In genomic region chr11:2412323-2412722, GRCh38 we compare ENCODE assay signal across 29 cellular contexts. TPM values are rescaled to one million over a fixed set of nuclear protein-coding genes. Genes with fewer than 3 reads are reported as not detected.
DNase-seq lines count a peak whose midpoint lies in the region; TF ChIP-seq lines count a peak whose summit lies in the region.
"Had no signal": no experiment of that assay in that cellular context is flagged by ENCODE, and none has a peak within 500 bp of the region (broad histone marks: within the 10 kb centered on the region; RNA-seq: fewer than 3 reads in every experiment).

No MANE protein-coding gene starts in this region.

- H3K79me1 ChIP-seq in mesenchymal stem cell (replicated peaks; ENCODE audit: low read length, poor library complexity, severe bottlenecking) = no peaks in the 10 kb centered on the region
- no peaks in the 10 kb centered on the region for H3K79me1 ChIP-seq in neuronal stem cell (ENCODE audit: low read depth, low read length)

- TF ChIP-seq POLR2A in testis (IDR thresholded peaks at IDR 0.05) = no peak

- no peak overlapping the region for H3K23ac ChIP-seq in mesenchymal stem cell (ENCODE audit: low read length in 2 of 2)
- H3K23ac ChIP-seq in neuronal stem cell (ENCODE audit: low read depth, low read length, poor library complexity) = no peak overlapping the region

- no peak overlapping the region for H2BK5ac ChIP-seq in mesenchymal stem cell (ENCODE audit: low read depth, low read length, poor library complexity, severe bottlenecking)
- no peak overlapping the region for H2BK5ac ChIP-seq in neuronal stem cell (ENCODE audit: low read length)

- H2BK15ac ChIP-seq in mesenchymal stem cell (ENCODE audit: low read depth, poor library complexity, severe bottlenecking) = no peak overlapping the region
- H2BK15ac ChIP-seq in neuronal stem cell (ENCODE audit: low read length) = peak overlapping the region; percentile 98

- H4K8ac ChIP-seq in mesenchymal stem cell (ENCODE audit: low read length) = no peak overlapping the region
- H4K8ac ChIP-seq in neuronal stem cell (ENCODE audit: low read depth, low read length) = no peak overlapping the region

- no peak overlapping the region for H2AK5ac ChIP-seq in mesenchymal stem cell (ENCODE audit: low read length, severe bottlenecking)
- H2AK5ac ChIP-seq in neuronal stem cell (ENCODE audit: low read depth, low read length) = peak overlapping the region; percentile 96

- peaks cover 45% of the 10 kb centered on the region for H3K4me1 Mint-ChIP-seq in mesothelial cell of epicardium
- no peaks in the 10 kb centered on the region for H3K4me1 Mint-ChIP-seq in neural crest cell
- H3K4me1 Mint-ChIP-seq: CD14-positive monocyte; CD4-positive, alpha-beta memory T cell; CD4-positive, CD25-positive, alpha-beta regulatory T cell; CD8-positive, alpha-beta memory T cell had no signal

- H3K18ac ChIP-seq in mesenchymal stem cell (ENCODE audit: low read depth in 1 of 2, low read length in 2 of 2) (no peak overlapping the region), neuronal stem cell (ENCODE audit: low read length) (no peak overlapping the region)

- H2BK120ac ChIP-seq in mesenchymal stem cell (ENCODE audit: low read depth, low read length) (no peak overlapping the region), neuronal stem cell (ENCODE audit: low read depth, low read length) (no peak overlapping the region)

- DNase-seq in mesenchymal stem cell = no peak
- no peak for DNase-seq in mesothelial cell of epicardium (ENCODE audit: low spot score in 2 of 2, unreplicated experiment in 2 of 2)
- no peak for DNase-seq in neural crest cell (ENCODE audit: low read depth, low spot score)
- no peak for DNase-seq in neuronal stem cell (ENCODE audit: low spot score)
- DNase-seq in testis = no peak
- no peak for DNase-seq in cardiac septum (ENCODE audit: low spot score)
- no peak for DNase-seq in NCI-H1930 (lab: John Stamatoyannopoulos, UW)
- DNase-seq: 8988T; ACHN; BE2C; C1 segment of cervical spinal cord; CD4-positive, alpha-beta memory T cell; CD4-positive, CD25-positive, alpha-beta regulatory T cell; CD8-positive, alpha-beta memory T cell; COR-L47; DMS 273 treated with DMSO at 0.1 percent for 48 hours; DMS153; DMS53; DMS79; DND-41; EL; GDM1 had no signal

- H2AFZ ChIP-seq in mesenchymal stem cell (ENCODE audit: low read depth, low read length) (no peak overlapping the region), neuronal stem cell (ENCODE audit: low read length) (no peak overlapping the region)

- intact Hi-C loops in testis (cut with DNase I; ENCODE audit: low total_unique reads) (loop anchor here (5.0 kb wide), 1 partner anchor 220 kb away; no protein-coding TSS in a partner anchor), cardiac septum (cut with DNase I) (no loop called here)

- H3K9me3 Mint-ChIP-seq in mesothelial cell of epicardium (no peaks in the 10 kb centered on the region), neural crest cell (no peaks in the 10 kb centered on the region)
- H3K9me3 Mint-ChIP-seq: CD14-positive monocyte; CD4-positive, alpha-beta memory T cell; CD4-positive, CD25-positive, alpha-beta regulatory T cell; CD8-positive, alpha-beta memory T cell had no signal

- H4K91ac ChIP-seq in mesenchymal stem cell (ENCODE audit: low read length) (peak overlapping the region; percentile 76), neuronal stem cell (ENCODE audit: low read depth, low read length, poor library complexity) (no peak overlapping the region)

- 80% methylated on average over 6 of the region's 6 CpGs for WGBS in mesenchymal stem cell
- no CpG with 5 or more reads among the region's 6 CpGs for WGBS in neuronal stem cell (ENCODE audit: extremely low coverage in 2 of 2, insufficient read length in 2 of 2, insufficient replicate concordance in 1 of 2), 2 donors
- WGBS in testis, 2 donors = 89 to 90% methylated on average over 4 to 6 of the region's 6 CpGs

- no peak for TF ChIP-seq CTCF in mesothelial cell of epicardium (IDR thresholded peaks at IDR 0.05; ENCODE audit: unreplicated experiment)
- TF ChIP-seq CTCF in neural crest cell (conservative IDR thresholded peaks at IDR 0.05) = no peak
- no peak for TF ChIP-seq CTCF in testis (IDR thresholded peaks at IDR 0.05)

- H3K36me3 Mint-ChIP-seq in mesothelial cell of epicardium (no peaks in the 10 kb centered on the region), neural crest cell (ENCODE audit: low read depth) (no peaks in the 10 kb centered on the region)
- H3K36me3 Mint-ChIP-seq: CD14-positive monocyte; CD4-positive, alpha-beta memory T cell; CD4-positive, CD25-positive, alpha-beta regulatory T cell; CD8-positive, alpha-beta memory T cell had no signal

- no peaks in the 10 kb centered on the region for H3K4me1 ChIP-seq in mesenchymal stem cell (ENCODE audit: control insufficient read depth, insufficient read depth, low read depth, low read length)
- peaks cover 0 to 9% of the 10 kb centered on the region in 2 donors for H3K4me1 ChIP-seq in neuronal stem cell (ENCODE audit: control insufficient read depth in 2 of 2, insufficient read depth in 1 of 2, low read depth in 1 of 2, low read length in 2 of 2)
- no peaks in the 10 kb centered on the region for H3K4me1 ChIP-seq in testis

- H2BK12ac ChIP-seq in mesenchymal stem cell (ENCODE audit: low read length in 2 of 2) (no peak overlapping the region), neuronal stem cell (ENCODE audit: low read length) (no peak overlapping the region)

- H3K4ac ChIP-seq in mesenchymal stem cell (ENCODE audit: low read depth in 1 of 2, low read length in 2 of 2) (no peak overlapping the region), neuronal stem cell (ENCODE audit: low read length) (no peak overlapping the region)

- no peaks in the 10 kb centered on the region for H3K27me3 Mint-ChIP-seq in mesothelial cell of epicardium (ENCODE audit: low read depth)
- no peaks in the 10 kb centered on the region for H3K27me3 Mint-ChIP-seq in neural crest cell (ENCODE audit: low read depth)
- H3K27me3 Mint-ChIP-seq: CD4-positive, alpha-beta memory T cell; CD4-positive, CD25-positive, alpha-beta regulatory T cell; CD8-positive, alpha-beta memory T cell had no signal

- H3K36me3 ChIP-seq in mesenchymal stem cell (ENCODE audit: control insufficient read depth in 1 of 2, insufficient read depth in 2 of 2, low read depth in 1 of 2, low read length in 2 of 2) = no peaks in the 10 kb centered on the region
- no peaks in the 10 kb centered on the region for H3K36me3 ChIP-seq in neuronal stem cell (replicated peaks in 1 of 2; ENCODE audit: control insufficient read depth in 2 of 2, insufficient read depth in 2 of 2, low read length in 2 of 2)
- H3K36me3 ChIP-seq in testis (ENCODE audit: low read depth, missing control alignments) = no peaks in the 10 kb centered on the region
- H3K36me3 ChIP-seq: BE2C, BLaER1 had no signal

- H3K27ac Mint-ChIP-seq in mesothelial cell of epicardium (peak overlapping the region; percentile 71), neural crest cell (ENCODE audit: unreplicated experiment) (peak overlapping the region; percentile 12)
- H3K27ac Mint-ChIP-seq: CD14-positive monocyte; CD4-positive, CD25-positive, alpha-beta regulatory T cell; CD8-positive, alpha-beta memory T cell had no signal

- H3K4me3 Mint-ChIP-seq in mesothelial cell of epicardium = no peak overlapping the region
- H3K4me3 Mint-ChIP-seq in neural crest cell = no peak overlapping the region
- H3K4me3 Mint-ChIP-seq: CD4-positive, alpha-beta memory T cell; CD4-positive, CD25-positive, alpha-beta regulatory T cell; CD8-positive, alpha-beta memory T cell had no signal

- H3K9me3 ChIP-seq in mesenchymal stem cell (ENCODE audit: control insufficient read depth, low read length) (no peaks in the 10 kb centered on the region), neuronal stem cell (replicated peaks in 1 of 2; ENCODE audit: control insufficient read depth in 2 of 2, insufficient read depth in 1 of 2, low read depth in 1 of 2, low read length in 2 of 2) (no peaks in the 10 kb centered on the region), testis (no peaks in the 10 kb centered on the region)
- H3K9me3 ChIP-seq: BE2C, BLaER1 had no signal

- H3K4me2 ChIP-seq in mesenchymal stem cell (ENCODE audit: low read length, poor library complexity, severe bottlenecking) (no peak overlapping the region), neuronal stem cell (ENCODE audit: insufficient read depth, low read length, poor library complexity, severe bottlenecking) (no peak overlapping the region)
- H3K4me2 ChIP-seq: BLaER1 had no signal

- H3K4me3 ChIP-seq in mesenchymal stem cell (ENCODE audit: insufficient read depth in 1 of 2, low read depth in 1 of 2, low read length in 2 of 2) = no peak overlapping the region
- H3K4me3 ChIP-seq in neuronal stem cell (ENCODE audit: low read length in 2 of 2) = no peak overlapping the region
- no peak overlapping the region for H3K4me3 ChIP-seq in testis
- H3K4me3 ChIP-seq: BLaER1, GM12878 had no signal

- H3K9ac ChIP-seq in mesenchymal stem cell (ENCODE audit: low read length) (no peak overlapping the region), neuronal stem cell (ENCODE audit: low read depth, low read length, poor library complexity) (no peak overlapping the region)
- H3K9ac ChIP-seq: BLaER1 had no signal

- H3K27ac ChIP-seq in mesenchymal stem cell (ENCODE audit: low read length, poor library complexity, severe bottlenecking) (no peak overlapping the region), neuronal stem cell (replicated peaks; ENCODE audit: low read length) (no peak overlapping the region), testis (no peak overlapping the region)
- H3K27ac ChIP-seq: BLaER1 had no signal

- peaks cover 38 to 48% of the 10 kb centered on the region in 2 experiments for H3K27me3 ChIP-seq in mesenchymal stem cell (ENCODE audit: control insufficient read depth in 1 of 2, insufficient read depth in 1 of 2, low read length in 2 of 2)
- H3K27me3 ChIP-seq in neuronal stem cell (ENCODE audit: control insufficient read depth in 3 of 3, insufficient read depth in 3 of 3, low read depth in 1 of 3, low read length in 3 of 3) = no peaks in the 10 kb centered on the region
- H3K27me3 ChIP-seq in testis = no peaks in the 10 kb centered on the region
- H3K27me3 ChIP-seq: BE2C had no signal

- no peak overlapping the region for H3K14ac ChIP-seq in mesenchymal stem cell (ENCODE audit: low read length in 2 of 2)
- no peak overlapping the region for H3K14ac ChIP-seq in neuronal stem cell (ENCODE audit: low read length)

RNA-seq across cellular contexts. Expression of gene TSSC4, which starts 11.8 kb away (rescaled TPM):
- polyA plus RNA-seq in mesenchymal stem cell (2013, experiment 1 of 2) = 69.3 TPM
- polyA plus RNA-seq in mesenchymal stem cell (2013, experiment 2 of 2) = 73.7 TPM
- total RNA-seq in mesothelial cell of epicardium = 79.3 to 84.7 TPM (median 82.2 TPM) in 3 replicates
- total RNA-seq in neural crest cell = 48.8 and 60.1 TPM in 2 replicates
- polyA plus RNA-seq in neuronal stem cell (2013, experiment 1 of 2) = 50.8 TPM
- 54.1 TPM for polyA plus RNA-seq in neuronal stem cell (2013, experiment 2 of 2)
- total RNA-seq in testis = 10 to 100 TPM; 87.4 to 95.5 TPM
- 133 TPM for polyA plus RNA-seq in testis (ENCODE audit: insufficient read depth, low read depth, low replicate concordance)
- 36.2 TPM for total RNA-seq in cardiac septum

RNA-seq across cellular contexts. Expression of gene TRPM5, which starts 32.0 kb away (rescaled TPM):
- not detected for polyA plus RNA-seq in mesenchymal stem cell (2013, experiment 1 of 2)
- polyA plus RNA-seq in mesenchymal stem cell (2013, experiment 2 of 2) = not detected
- total RNA-seq in mesothelial cell of epicardium (6.9 to 7.7 TPM (median 7.2 TPM) in 3 replicates), neural crest cell (0.09 TPM in 2 replicates), testis (1 to 10 TPM in 1 of 2 donors, under 1 TPM in 1; 0.94 to 1.1 TPM), cardiac septum (not detected)
- polyA plus RNA-seq in neuronal stem cell (2013, experiment 1 of 2) = 0.01 TPM
- polyA plus RNA-seq in neuronal stem cell (2013, experiment 2 of 2) = 0.01 TPM
- 0.46 TPM for polyA plus RNA-seq in testis (ENCODE audit: insufficient read depth, low read depth, low replicate concordance)
- total RNA-seq: A673; CD8-positive, alpha-beta memory T cell; G401; GM12878 had no signal
- polyA plus RNA-seq: AG04450; CD14-positive monocyte; CD4-positive, alpha-beta memory T cell; CD4-positive, CD25-positive, alpha-beta regulatory T cell; CD8-positive, alpha-beta memory T cell; GM12878 had no signal

RNA-seq across cellular contexts. Expression of gene KCNQ1, which starts 32.5 kb away (rescaled TPM):
- polyA plus RNA-seq in mesenchymal stem cell (2013, experiment 1 of 2) = 0.03 TPM
- polyA plus RNA-seq in mesenchymal stem cell (2013, experiment 2 of 2) = 0.03 TPM
- total RNA-seq in mesothelial cell of epicardium = 6.9 to 8.5 TPM (median 8.4 TPM) in 3 replicates
- 0.86 and 0.91 TPM in 2 replicates for total RNA-seq in neural crest cell
- polyA plus RNA-seq in neuronal stem cell (2013, experiment 1 of 2) = 1.2 TPM
- polyA plus RNA-seq in neuronal stem cell (2013, experiment 2 of 2) = 1.1 TPM
- total RNA-seq in testis = 10 to 100 TPM; 12.8 to 24.2 TPM
- polyA plus RNA-seq in testis (ENCODE audit: insufficient read depth, low read depth, low replicate concordance) = 6.0 TPM
- total RNA-seq in cardiac septum = 43.0 TPM
- total RNA-seq: A673, Daoy had no signal
- polyA plus RNA-seq: AG04450 had no signal

RNA-seq across cellular contexts. Expression of gene CD81, which starts 35.2 kb away (rescaled TPM):
- 422 TPM for polyA plus RNA-seq in mesenchymal stem cell (2013, experiment 1 of 2)
- 433 TPM for polyA plus RNA-seq in mesenchymal stem cell (2013, experiment 2 of 2)
- total RNA-seq in mesothelial cell of epicardium (409 to 415 TPM (median 410 TPM) in 3 replicates), neural crest cell (211 and 225 TPM in 2 replicates), testis (100 to 1,000 TPM; 541 to 829 TPM), cardiac septum (663 TPM)
- polyA plus RNA-seq in neuronal stem cell (2013, experiment 1 of 2) = 200 TPM
- 195 TPM for polyA plus RNA-seq in neuronal stem cell (2013, experiment 2 of 2)
- polyA plus RNA-seq in testis (ENCODE audit: insufficient read depth, low read depth, low replicate concordance) = 665 TPM
